8 cellular contexts compared by ENCODE assay signal in genomic region chr1:156421062-156421938, GRCh38. TPM values are rescaled to one million over a fixed set of nuclear protein-coding genes. Genes with fewer than 3 reads are reported as not detected.
DNase-seq lines count a peak whose midpoint lies in the region; ATAC-seq and TF ChIP-seq lines count a peak whose summit lies in the region.

No MANE protein-coding gene starts in this region.

- POLR2A ChIA-PET in PC-9 (lab: Charles Lee; ENCODE audit: unreplicated experiment) = interaction anchor here (0.6 to 0.7 kb wide), 3 partner anchors 202 to 1404 kb away, joined by 4 to 6 read pairs (median 4); partner anchors contain the start of gene SLC25A44

- H3K36me3 ChIP-seq in BLaER1 treated with 17β-estradiol and CSF1 and Interleukin-3, amounts not matched to agents 10 nM and 100 nM = no peaks in the 10 kb centered on the region
- H3K36me3 ChIP-seq in PC-9 (ENCODE audit: low read depth) = peaks cover 8% of the 10 kb centered on the region
- no peaks in the 10 kb centered on the region for H3K36me3 ChIP-seq in gastroesophageal sphincter
- no peaks in the 10 kb centered on the region for H3K36me3 ChIP-seq in suprapubic skin

- peaks cover 0 to 21% (median 14%) of the 10 kb centered on the region in 10 experiments; a peak in 12 of 20 replicates for H3K4me1 ChIP-seq in BLaER1 treated with 17β-estradiol and CSF1 and Interleukin-3, amounts not matched to agents 10 nM and 100 nM
- H3K4me1 ChIP-seq in PC-9 (replicated peaks; ENCODE audit: insufficient read depth) = peaks cover 31% of the 10 kb centered on the region
- peaks cover 0 to 27% (median 21%) of the 10 kb centered on the region in 3 donors for H3K4me1 ChIP-seq in gastroesophageal sphincter
- peaks cover 26% of the 10 kb centered on the region for H3K4me1 ChIP-seq in suprapubic skin

- 3 to 4% methylated on average over 14 to 18 of the region's 69 CpGs for WGBS in gastroesophageal sphincter (ENCODE audit: low coverage in 1 of 2), 2 donors
- 2% methylated on average over 40 of the region's 69 CpGs for WGBS in suprapubic skin

- DNase-seq in HuH-7.5 (ENCODE audit: low spot score) (peak; percentile 86), PC-9 (peak; percentile 76 to 89), occipital lobe (lab: John Stamatoyannopoulos, UW) (peak; percentile 82), suprapubic skin (ENCODE audit: low spot score in 2 of 2) (peak in 1 of 2 donors; percentile 83)
- DNase-seq in activated naive CD4-positive, alpha-beta T cell (lab: John Stamatoyannopoulos, UW) = peak in 3 of 4 experiments; percentile 13 to 20 (median 15)

- peaks cover 0 to 31% (median 0%) of the 10 kb centered on the region in 11 experiments; a peak in 6 of 22 replicates for H4K20me1 ChIP-seq in BLaER1 treated with 17β-estradiol and CSF1 and Interleukin-3, amounts not matched to agents 10 nM and 100 nM
- no peaks in the 10 kb centered on the region for H4K20me1 ChIP-seq in PC-9 (ENCODE audit: insufficient read depth)

- peaks cover 96 to 100% (median 100%) of the 10 kb centered on the region in 11 experiments for H3K27me3 ChIP-seq in BLaER1 treated with 17β-estradiol and CSF1 and Interleukin-3, amounts not matched to agents 10 nM and 100 nM
- H3K27me3 ChIP-seq in PC-9 (ENCODE audit: insufficient read depth, low read depth) = no peaks in the 10 kb centered on the region
- H3K27me3 ChIP-seq in gastroesophageal sphincter = peaks cover 100% of the 10 kb centered on the region
- peaks cover 83% of the 10 kb centered on the region for H3K27me3 ChIP-seq in suprapubic skin

- intact Hi-C loops in PC-9 (cut with micrococcal nuclease; ENCODE audit: unreplicated experiment) = no loop called here

- peak overlapping the region in 8 of 11 experiments; percentile 13 to 80 (median 54); a peak in 11 of 22 replicates for H3K4me2 ChIP-seq in BLaER1 treated with 17β-estradiol and CSF1 and Interleukin-3, amounts not matched to agents 10 nM and 100 nM
- H3K4me2 ChIP-seq in PC-9 = peak overlapping the region; percentile 80

- no TSS peak for BruUV-seq in PC-9 (replicated peaks; lab: Mats Ljungman, UMichigan)

- H3K9ac ChIP-seq in BLaER1 treated with 17β-estradiol and CSF1 and Interleukin-3, amounts not matched to agents 10 nM and 100 nM = no peak overlapping the region

- H3K79me2 ChIP-seq in PC-9 (ENCODE audit: low read depth) = peaks cover 35% of the 10 kb centered on the region

- TF ChIP-seq POLR2A in gastroesophageal sphincter (IDR thresholded peaks at IDR 0.05) = no peak
- no peak for TF ChIP-seq POLR2A in suprapubic skin (IDR thresholded peaks at IDR 0.05)

- no peak overlapping the region for H3K27ac ChIP-seq in BLaER1 treated with 17β-estradiol and CSF1 and Interleukin-3, amounts not matched to agents 10 nM and 100 nM
- H3K27ac ChIP-seq in PC-9 = peak overlapping the region; percentile 4; the same call in 1 of the 2 replicates
- peak overlapping the region in 1 of 4 donors; percentile 11 for H3K27ac ChIP-seq in gastroesophageal sphincter
- H3K27ac ChIP-seq in suprapubic skin = no peak overlapping the region

- no peaks in the 10 kb centered on the region for H3K9me2 ChIP-seq in PC-9 (ENCODE audit: insufficient read depth)

- H2AFZ ChIP-seq in PC-9 = peak overlapping the region; percentile 86

- ATAC-seq in GM19395 (IDR thresholded peaks at IDR 0.05; ENCODE audit: unreplicated experiment) (peak; percentile 75), gastroesophageal sphincter (peak; percentile 88)

- CTCF ChIA-PET in PC-9 (lab: Charles Lee) = interaction anchor here (0.6 to 0.7 kb wide), 2 partner anchors 28 to 297 kb away, joined by 3 read pairs; no protein-coding TSS in a partner anchor

- peak overlapping the region in 7 of 10 experiments; percentile 13 to 46 (median 25); a peak in 8 of 20 replicates for H3K4me3 ChIP-seq in BLaER1 treated with 17β-estradiol and CSF1 and Interleukin-3, amounts not matched to agents 10 nM and 100 nM
- H3K4me3 ChIP-seq in PC-9 = peak overlapping the region; percentile 84
- peak overlapping the region in 1 of 2 donors; percentile 44 for H3K4me3 ChIP-seq in gastroesophageal sphincter
- peak overlapping the region; percentile 39 for H3K4me3 ChIP-seq in suprapubic skin

- TF ChIP-seq CTCF in PC-9 (conservative IDR thresholded peaks at IDR 0.05) (no peak), gastroesophageal sphincter (IDR thresholded peaks at IDR 0.05) (no peak), suprapubic skin (IDR thresholded peaks at IDR 0.05) (no peak)

- peaks cover 9% of the 10 kb centered on the region; the same call in 1 of the 2 replicates for H3F3A ChIP-seq in PC-9 (ENCODE audit: insufficient read depth, low read depth)

- peaks cover 7 to 37% (median 30%) of the 10 kb centered on the region in 11 experiments; a peak in 19 of 22 replicates for H3K9me3 ChIP-seq in BLaER1 treated with 17β-estradiol and CSF1 and Interleukin-3, amounts not matched to agents 10 nM and 100 nM (replicated peaks in 1 of 11)
- no peaks in the 10 kb centered on the region for H3K9me3 ChIP-seq in PC-9 (ENCODE audit: insufficient read depth, low read depth)
- H3K9me3 ChIP-seq in gastroesophageal sphincter = no peaks in the 10 kb centered on the region
- no peaks in the 10 kb centered on the region for H3K9me3 ChIP-seq in suprapubic skin

- TF ChIP-seq EP300 in gastroesophageal sphincter (IDR thresholded peaks at IDR 0.05) (no peak), suprapubic skin (IDR thresholded peaks at IDR 0.05) (no peak)

RNA-seq across cellular contexts. Expression of gene RHBG, which starts 52.3 kb away (rescaled TPM):
- total RNA-seq in PC-9 (2021) = 1.8 and 4.0 TPM in 2 replicates
- total RNA-seq in gastroesophageal sphincter = not detected
- total RNA-seq in occipital lobe = not detected
- 10 to 100 TPM in 1 of 4 donors, 1 to 10 TPM in 3; 7.4 to 14.8 (median 8.1) TPM for total RNA-seq in suprapubic skin
